8 cellular contexts compared by ENCODE assay signal in genomic region chr20:53652859-53653520, GRCh38. TPM values are rescaled to one million over a fixed set of nuclear protein-coding genes. Genes with fewer than 3 reads are reported as not detected.
DNase-seq lines count a peak whose midpoint lies in the region; ATAC-seq and TF ChIP-seq lines count a peak whose summit lies in the region.
"Had no signal": no experiment of that assay in that cellular context is flagged by ENCODE, and none has a peak within 500 bp of the region (broad histone marks: within the 10 kb centered on the region; RNA-seq: fewer than 3 reads in every experiment).

No MANE protein-coding gene starts in this region.

- DNase-seq in MV-4-11 (lab: John Stamatoyannopoulos, UW), result peak; percentile 24
- no peak for DNase-seq in fibroblast of lung (ENCODE audit: low read depth in 2 of 2)
- DNase-seq in GM13977 (ENCODE audit: low spot score), result no peak

- ATAC-seq in GM21367 (IDR thresholded peaks at IDR 0.05; ENCODE audit: unreplicated experiment) (peak; percentile 10), GM21381 (IDR thresholded peaks at IDR 0.05; ENCODE audit: unreplicated experiment) (no peak), GM18907 (IDR thresholded peaks at IDR 0.05; ENCODE audit: unreplicated experiment) (no peak)

- in situ Hi-C loops in GM13977 (cut with MboI; ENCODE audit: low pct_unique_long_range_greater_than_20kb, low sequenced_read_pairs, unreplicated experiment), result loop anchor here (10.0 kb wide), 1 partner anchor 82 kb away; no protein-coding TSS in a partner anchor

- H3K27ac ChIP-seq in fibroblast of lung (ENCODE audit: insufficient read depth, low read length) (no peak overlapping the region), skeletal muscle tissue (ENCODE audit: low read depth, low read length) (peak overlapping the region; percentile 59)
- H3K27ac ChIP-seq: epithelial cell of prostate had no signal

- H3K4me3 ChIP-seq in fibroblast of lung (replicated peaks in 1 of 4; ENCODE audit: control extremely low read depth in 1 of 4, insufficient read depth in 1 of 4, low read depth in 3 of 4, low read length in 4 of 4) (no peak overlapping the region), skeletal muscle tissue (ENCODE audit: low read length in 3 of 3) (no peak overlapping the region)

- H3K79me2 ChIP-seq in fibroblast of lung (ENCODE audit: control insufficient read depth, insufficient read depth, low read length), result no peaks in the 10 kb centered on the region

- no peaks in the 10 kb centered on the region for H3K9me3 ChIP-seq in fibroblast of lung (ENCODE audit: control insufficient read depth, insufficient read depth, low read depth, low read length)
- no peaks in the 10 kb centered on the region for H3K9me3 ChIP-seq in skeletal muscle tissue (ENCODE audit: control insufficient read depth in 3 of 3, low read length in 3 of 3)

- H3K27me3 ChIP-seq in fibroblast of lung (ENCODE audit: control insufficient read depth, insufficient read depth, low read length) (no peaks in the 10 kb centered on the region), skeletal muscle tissue (ENCODE audit: control insufficient read depth in 3 of 3, insufficient read depth in 3 of 3, low read length in 3 of 3) (no peaks in the 10 kb centered on the region)

- TF ChIP-seq CTCF in fibroblast of lung (conservative IDR thresholded peaks at IDR 0.05 in 1 of 2, IDR thresholded peaks at IDR 0.05 in 1 of 2; ENCODE audit: low read depth in 1 of 2, low read length in 2 of 2) (no peak), GM13977 (IDR thresholded peaks at IDR 0.05; ENCODE audit: extremely low read depth, insufficient read depth, missing control alignments) (no peak)

- H3K4me1 ChIP-seq in fibroblast of lung (ENCODE audit: control insufficient read depth, extremely low read depth, insufficient read depth, low read length) (peaks cover 18% of the 10 kb centered on the region), skeletal muscle tissue (ENCODE audit: control insufficient read depth in 3 of 3, insufficient read depth in 3 of 3, low read length in 3 of 3) (peaks cover 3 to 12% (median 11%) of the 10 kb centered on the region in 3 donors)

- H3K36me3 ChIP-seq in fibroblast of lung (ENCODE audit: control insufficient read depth, insufficient read depth, low read length) (no peaks in the 10 kb centered on the region), skeletal muscle tissue (ENCODE audit: control insufficient read depth in 3 of 3, insufficient read depth in 3 of 3, low read length in 3 of 3) (no peaks in the 10 kb centered on the region)

- H3K9ac ChIP-seq in fibroblast of lung (ENCODE audit: insufficient read depth, low read length) (no peak overlapping the region), skeletal muscle tissue (ENCODE audit: low read depth in 1 of 3, low read length in 3 of 3) (peak overlapping the region in 1 of 3 donors; percentile 54)

- H3K4me2 ChIP-seq in fibroblast of lung (ENCODE audit: extremely low read depth, insufficient read depth, low read length), result no peak overlapping the region

- no peaks in the 10 kb centered on the region for H4K20me1 ChIP-seq in fibroblast of lung (ENCODE audit: control insufficient read depth, extremely low read depth, insufficient read depth, low read length)

- peak overlapping the region; percentile 2 for H2AFZ ChIP-seq in fibroblast of lung (ENCODE audit: low read length)

RNA-seq across cellular contexts. Expression of gene ZNF217, which starts 59.4 kb away (rescaled TPM):
- total RNA-seq in fibroblast of lung, result 13.4 and 22.0 TPM in 2 replicates
- 12.1 and 14.5 TPM in 2 replicates for polyA plus RNA-seq in fibroblast of lung
- polyA plus RNA-seq in fibroblast of lung (2012), result 11.2 and 15.3 TPM in 2 replicates
- polyA minus RNA-seq in fibroblast of lung (ENCODE audit: low replicate concordance), result 17.7 and 23.5 TPM in 2 replicates
- total RNA-seq in skeletal muscle tissue, result 8.4 TPM
